In the genomic region with DNA sequence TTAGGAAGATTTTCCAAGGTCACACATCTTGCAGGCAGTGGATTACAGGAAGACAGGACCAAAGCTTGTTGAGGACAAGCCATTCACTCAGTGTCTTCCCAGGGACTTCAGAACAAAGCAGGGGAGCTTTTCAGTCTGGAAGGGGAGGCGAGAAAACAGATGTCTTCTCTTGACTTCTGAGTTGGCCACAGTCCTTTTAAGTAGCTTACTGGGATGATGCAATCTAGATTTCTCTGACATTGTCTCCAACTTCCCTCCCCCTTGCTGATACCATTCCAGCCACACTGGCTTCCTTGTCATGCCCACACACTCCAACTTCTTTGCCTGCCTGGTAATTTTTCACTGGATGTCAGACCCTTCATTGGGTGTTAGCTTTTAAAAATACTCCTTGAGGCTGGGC, we compare ENCODE assay signal across 1 cellular context.
TF ChIP-seq lines count a peak whose summit lies in the region.

No MANE protein-coding gene starts in this region.

TF ChIP-seq in K562, 482 proteins besides CTCF, POLR2A, EP300 and RAD21 (continued from another document and continues in another):
- TF ChIP-seq, protein P1, sequence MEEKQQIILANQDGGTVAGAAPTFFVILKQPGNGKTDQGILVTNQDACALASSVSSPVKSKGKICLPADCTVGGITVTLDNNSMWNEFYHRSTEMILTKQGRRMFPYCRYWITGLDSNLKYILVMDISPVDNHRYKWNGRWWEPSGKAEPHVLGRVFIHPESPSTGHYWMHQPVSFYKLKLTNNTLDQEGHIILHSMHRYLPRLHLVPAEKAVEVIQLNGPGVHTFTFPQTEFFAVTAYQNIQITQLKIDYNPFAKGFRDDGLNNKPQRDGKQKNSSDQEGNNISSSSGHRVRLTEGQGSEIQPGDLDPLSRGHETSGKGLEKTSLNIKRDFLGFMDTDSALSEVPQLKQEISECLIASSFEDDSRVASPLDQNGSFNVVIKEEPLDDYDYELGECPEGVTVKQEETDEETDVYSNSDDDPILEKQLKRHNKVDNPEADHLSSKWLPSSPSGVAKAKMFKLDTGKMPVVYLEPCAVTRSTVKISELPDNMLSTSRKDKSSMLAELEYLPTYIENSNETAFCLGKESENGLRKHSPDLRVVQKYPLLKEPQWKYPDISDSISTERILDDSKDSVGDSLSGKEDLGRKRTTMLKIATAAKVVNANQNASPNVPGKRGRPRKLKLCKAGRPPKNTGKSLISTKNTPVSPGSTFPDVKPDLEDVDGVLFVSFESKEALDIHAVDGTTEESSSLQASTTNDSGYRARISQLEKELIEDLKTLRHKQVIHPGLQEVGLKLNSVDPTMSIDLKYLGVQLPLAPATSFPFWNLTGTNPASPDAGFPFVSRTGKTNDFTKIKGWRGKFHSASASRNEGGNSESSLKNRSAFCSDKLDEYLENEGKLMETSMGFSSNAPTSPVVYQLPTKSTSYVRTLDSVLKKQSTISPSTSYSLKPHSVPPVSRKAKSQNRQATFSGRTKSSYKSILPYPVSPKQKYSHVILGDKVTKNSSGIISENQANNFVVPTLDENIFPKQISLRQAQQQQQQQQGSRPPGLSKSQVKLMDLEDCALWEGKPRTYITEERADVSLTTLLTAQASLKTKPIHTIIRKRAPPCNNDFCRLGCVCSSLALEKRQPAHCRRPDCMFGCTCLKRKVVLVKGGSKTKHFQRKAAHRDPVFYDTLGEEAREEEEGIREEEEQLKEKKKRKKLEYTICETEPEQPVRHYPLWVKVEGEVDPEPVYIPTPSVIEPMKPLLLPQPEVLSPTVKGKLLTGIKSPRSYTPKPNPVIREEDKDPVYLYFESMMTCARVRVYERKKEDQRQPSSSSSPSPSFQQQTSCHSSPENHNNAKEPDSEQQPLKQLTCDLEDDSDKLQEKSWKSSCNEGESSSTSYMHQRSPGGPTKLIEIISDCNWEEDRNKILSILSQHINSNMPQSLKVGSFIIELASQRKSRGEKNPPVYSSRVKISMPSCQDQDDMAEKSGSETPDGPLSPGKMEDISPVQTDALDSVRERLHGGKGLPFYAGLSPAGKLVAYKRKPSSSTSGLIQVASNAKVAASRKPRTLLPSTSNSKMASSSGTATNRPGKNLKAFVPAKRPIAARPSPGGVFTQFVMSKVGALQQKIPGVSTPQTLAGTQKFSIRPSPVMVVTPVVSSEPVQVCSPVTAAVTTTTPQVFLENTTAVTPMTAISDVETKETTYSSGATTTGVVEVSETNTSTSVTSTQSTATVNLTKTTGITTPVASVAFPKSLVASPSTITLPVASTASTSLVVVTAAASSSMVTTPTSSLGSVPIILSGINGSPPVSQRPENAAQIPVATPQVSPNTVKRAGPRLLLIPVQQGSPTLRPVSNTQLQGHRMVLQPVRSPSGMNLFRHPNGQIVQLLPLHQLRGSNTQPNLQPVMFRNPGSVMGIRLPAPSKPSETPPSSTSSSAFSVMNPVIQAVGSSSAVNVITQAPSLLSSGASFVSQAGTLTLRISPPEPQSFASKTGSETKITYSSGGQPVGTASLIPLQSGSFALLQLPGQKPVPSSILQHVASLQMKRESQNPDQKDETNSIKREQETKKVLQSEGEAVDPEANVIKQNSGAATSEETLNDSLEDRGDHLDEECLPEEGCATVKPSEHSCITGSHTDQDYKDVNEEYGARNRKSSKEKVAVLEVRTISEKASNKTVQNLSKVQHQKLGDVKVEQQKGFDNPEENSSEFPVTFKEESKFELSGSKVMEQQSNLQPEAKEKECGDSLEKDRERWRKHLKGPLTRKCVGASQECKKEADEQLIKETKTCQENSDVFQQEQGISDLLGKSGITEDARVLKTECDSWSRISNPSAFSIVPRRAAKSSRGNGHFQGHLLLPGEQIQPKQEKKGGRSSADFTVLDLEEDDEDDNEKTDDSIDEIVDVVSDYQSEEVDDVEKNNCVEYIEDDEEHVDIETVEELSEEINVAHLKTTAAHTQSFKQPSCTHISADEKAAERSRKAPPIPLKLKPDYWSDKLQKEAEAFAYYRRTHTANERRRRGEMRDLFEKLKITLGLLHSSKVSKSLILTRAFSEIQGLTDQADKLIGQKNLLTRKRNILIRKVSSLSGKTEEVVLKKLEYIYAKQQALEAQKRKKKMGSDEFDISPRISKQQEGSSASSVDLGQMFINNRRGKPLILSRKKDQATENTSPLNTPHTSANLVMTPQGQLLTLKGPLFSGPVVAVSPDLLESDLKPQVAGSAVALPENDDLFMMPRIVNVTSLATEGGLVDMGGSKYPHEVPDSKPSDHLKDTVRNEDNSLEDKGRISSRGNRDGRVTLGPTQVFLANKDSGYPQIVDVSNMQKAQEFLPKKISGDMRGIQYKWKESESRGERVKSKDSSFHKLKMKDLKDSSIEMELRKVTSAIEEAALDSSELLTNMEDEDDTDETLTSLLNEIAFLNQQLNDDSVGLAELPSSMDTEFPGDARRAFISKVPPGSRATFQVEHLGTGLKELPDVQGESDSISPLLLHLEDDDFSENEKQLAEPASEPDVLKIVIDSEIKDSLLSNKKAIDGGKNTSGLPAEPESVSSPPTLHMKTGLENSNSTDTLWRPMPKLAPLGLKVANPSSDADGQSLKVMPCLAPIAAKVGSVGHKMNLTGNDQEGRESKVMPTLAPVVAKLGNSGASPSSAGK (IDR thresholded peaks at IDR 0.05), result peak; percentile 42; the same call in 1 of the 2 replicates
- no peak for TF ChIP-seq ESRRB (CRISPR knock-in tag; IDR thresholded peaks at IDR 0.05; ENCODE audit: borderline replicate concordance)
- peak; percentile 10; the same call in 1 of the 2 replicates for TF ChIP-seq TEAD4 (IDR thresholded peaks at IDR 0.05; ENCODE audit: low read length)
- TF ChIP-seq TEAD4 (CRISPR knock-in tag; IDR thresholded peaks at IDR 0.05; ENCODE audit: borderline replicate concordance), result no peak
- no peak for TF ChIP-seq BACH1 (tag; IDR thresholded peaks at IDR 0.05)
- no peak for TF ChIP-seq MYNN (IDR thresholded peaks at IDR 0.05)
- no peak for TF ChIP-seq MYNN (CRISPR knock-in tag; IDR thresholded peaks at IDR 0.05)
- no peak for TF ChIP-seq RBM17 (IDR thresholded peaks at IDR 0.05; ENCODE audit: borderline replicate concordance, low read depth, low read length)
- no peak for TF ChIP-seq EZH2 (IDR thresholded peaks at IDR 0.05; ENCODE audit: borderline replicate concordance, low read depth, low read length)
- no peak for TF ChIP-seq DNMT1 (IDR thresholded peaks at IDR 0.05)
- no peak for TF ChIP-seq TAL1 (IDR thresholded peaks at IDR 0.05)
- no peak for TF ChIP-seq ZZZ3 (IDR thresholded peaks at IDR 0.05)
- TF ChIP-seq ERF (CRISPR knock-in tag; IDR thresholded peaks at IDR 0.05), result no peak
- TF ChIP-seq TOE1 (IDR thresholded peaks at IDR 0.05; ENCODE audit: borderline replicate concordance), result no peak
- no peak for TF ChIP-seq TOE1 (CRISPR knock-in tag; IDR thresholded peaks at IDR 0.05; ENCODE audit: borderline replicate concordance, low read depth)
- no peak for TF ChIP-seq TCFL5 (CRISPR knock-in tag; conservative IDR thresholded peaks at IDR 0.05)
- no peak for TF ChIP-seq POLR2AphosphoS5 (IDR thresholded peaks at IDR 0.05; ENCODE audit: control insufficient read depth, insufficient read depth, low read depth, low read length)
- no peak for TF ChIP-seq SMARCC2 (IDR thresholded peaks at IDR 0.05; ENCODE audit: low read depth)
- no peak for TF ChIP-seq ZNF184 (CRISPR knock-in tag; IDR thresholded peaks at IDR 0.05)
- TF ChIP-seq SMAD1 (IDR thresholded peaks at IDR 0.05; ENCODE audit: low read depth, low read length, partially characterized antibody), result no peak
- TF ChIP-seq SREBF1 (IDR thresholded peaks at IDR 0.05; ENCODE audit: borderline replicate concordance, low read depth, low read length), result no peak
- no peak for TF ChIP-seq HMG20A (CRISPR knock-in tag; conservative IDR thresholded peaks at IDR 0.05)
- TF ChIP-seq RBFOX2 (IDR thresholded peaks at IDR 0.05; ENCODE audit: low read depth, low read length), result no peak
- no peak for TF ChIP-seq FOXK2 (conservative IDR thresholded peaks at IDR 0.05 in 1 of 2, IDR thresholded peaks at IDR 0.05 in 1 of 2; ENCODE audit: low read depth in 2 of 2)
- no peak for TF ChIP-seq HSF4 (CRISPR knock-in tag; IDR thresholded peaks at IDR 0.05; ENCODE audit: borderline replicate concordance)
- TF ChIP-seq ZNF354B (CRISPR knock-in tag; IDR thresholded peaks at IDR 0.05), result no peak
- no peak for TF ChIP-seq STAT5B (CRISPR knock-in tag; IDR thresholded peaks at IDR 0.05)
- TF ChIP-seq, protein P2, sequence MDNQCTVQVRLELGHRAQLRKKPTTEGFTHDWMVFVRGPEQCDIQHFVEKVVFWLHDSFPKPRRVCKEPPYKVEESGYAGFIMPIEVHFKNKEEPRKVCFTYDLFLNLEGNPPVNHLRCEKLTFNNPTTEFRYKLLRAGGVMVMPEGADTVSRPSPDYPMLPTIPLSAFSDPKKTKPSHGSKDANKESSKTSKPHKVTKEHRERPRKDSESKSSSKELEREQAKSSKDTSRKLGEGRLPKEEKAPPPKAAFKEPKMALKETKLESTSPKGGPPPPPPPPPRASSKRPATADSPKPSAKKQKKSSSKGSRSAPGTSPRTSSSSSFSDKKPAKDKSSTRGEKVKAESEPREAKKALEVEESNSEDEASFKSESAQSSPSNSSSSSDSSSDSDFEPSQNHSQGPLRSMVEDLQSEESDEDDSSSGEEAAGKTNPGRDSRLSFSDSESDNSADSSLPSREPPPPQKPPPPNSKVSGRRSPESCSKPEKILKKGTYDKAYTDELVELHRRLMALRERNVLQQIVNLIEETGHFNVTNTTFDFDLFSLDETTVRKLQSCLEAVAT (IDR thresholded peaks at IDR 0.05), result no peak
- no peak for TF ChIP-seq ZNF134 (CRISPR knock-in tag; conservative IDR thresholded peaks at IDR 0.05)
- TF ChIP-seq DPF2 (IDR thresholded peaks at IDR 0.05), result 0 out of 2 replicates have a peak, but pooled peaks have one; percentile 25
- no peak for TF ChIP-seq HNRNPK (IDR thresholded peaks at IDR 0.05; ENCODE audit: low read depth, low read length, poor library complexity, severe bottlenecking)
- TF ChIP-seq HNRNPH1 (optimal IDR thresholded peaks at IDR 0.05; ENCODE audit: low read depth, low read length), result no peak
- TF ChIP-seq, protein P3, sequence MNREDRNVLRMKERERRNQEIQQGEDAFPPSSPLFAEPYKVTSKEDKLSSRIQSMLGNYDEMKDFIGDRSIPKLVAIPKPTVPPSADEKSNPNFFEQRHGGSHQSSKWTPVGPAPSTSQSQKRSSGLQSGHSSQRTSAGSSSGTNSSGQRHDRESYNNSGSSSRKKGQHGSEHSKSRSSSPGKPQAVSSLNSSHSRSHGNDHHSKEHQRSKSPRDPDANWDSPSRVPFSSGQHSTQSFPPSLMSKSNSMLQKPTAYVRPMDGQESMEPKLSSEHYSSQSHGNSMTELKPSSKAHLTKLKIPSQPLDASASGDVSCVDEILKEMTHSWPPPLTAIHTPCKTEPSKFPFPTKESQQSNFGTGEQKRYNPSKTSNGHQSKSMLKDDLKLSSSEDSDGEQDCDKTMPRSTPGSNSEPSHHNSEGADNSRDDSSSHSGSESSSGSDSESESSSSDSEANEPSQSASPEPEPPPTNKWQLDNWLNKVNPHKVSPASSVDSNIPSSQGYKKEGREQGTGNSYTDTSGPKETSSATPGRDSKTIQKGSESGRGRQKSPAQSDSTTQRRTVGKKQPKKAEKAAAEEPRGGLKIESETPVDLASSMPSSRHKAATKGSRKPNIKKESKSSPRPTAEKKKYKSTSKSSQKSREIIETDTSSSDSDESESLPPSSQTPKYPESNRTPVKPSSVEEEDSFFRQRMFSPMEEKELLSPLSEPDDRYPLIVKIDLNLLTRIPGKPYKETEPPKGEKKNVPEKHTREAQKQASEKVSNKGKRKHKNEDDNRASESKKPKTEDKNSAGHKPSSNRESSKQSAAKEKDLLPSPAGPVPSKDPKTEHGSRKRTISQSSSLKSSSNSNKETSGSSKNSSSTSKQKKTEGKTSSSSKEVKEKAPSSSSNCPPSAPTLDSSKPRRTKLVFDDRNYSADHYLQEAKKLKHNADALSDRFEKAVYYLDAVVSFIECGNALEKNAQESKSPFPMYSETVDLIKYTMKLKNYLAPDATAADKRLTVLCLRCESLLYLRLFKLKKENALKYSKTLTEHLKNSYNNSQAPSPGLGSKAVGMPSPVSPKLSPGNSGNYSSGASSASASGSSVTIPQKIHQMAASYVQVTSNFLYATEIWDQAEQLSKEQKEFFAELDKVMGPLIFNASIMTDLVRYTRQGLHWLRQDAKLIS (CRISPR knock-in tag; IDR thresholded peaks at IDR 0.05), result no peak
- no peak for TF ChIP-seq ZNF3 (CRISPR knock-in tag; IDR thresholded peaks at IDR 0.05)
- TF ChIP-seq POLR3A (IDR thresholded peaks at IDR 0.05; ENCODE audit: borderline replicate concordance, extremely low read depth, insufficient read depth, insufficient read length), result no peak
- peak; percentile 83 for TF ChIP-seq ZNF766 (CRISPR knock-in tag; conservative IDR thresholded peaks at IDR 0.05)
- TF ChIP-seq SOX6 (IDR thresholded peaks at IDR 0.05), result peak; percentile 52; the same call in 1 of the 2 replicates
- TF ChIP-seq MYBL2 (IDR thresholded peaks at IDR 0.05; ENCODE audit: low read depth), result no peak
- TF ChIP-seq MYBL2 (CRISPR knock-in tag; IDR thresholded peaks at IDR 0.05; ENCODE audit: borderline replicate concordance), result no peak
- TF ChIP-seq ASH1L (IDR thresholded peaks at IDR 0.05; ENCODE audit: borderline replicate concordance, low read depth, partially characterized antibody), result no peak
- TF ChIP-seq MAFK (IDR thresholded peaks at IDR 0.05; ENCODE audit: low read length), result no peak
- no peak for TF ChIP-seq SETDB1 (IDR thresholded peaks at IDR 0.05; ENCODE audit: low read length)
- peak; percentile 76; the same call in 1 of the 2 replicates for TF ChIP-seq ZNF583 (CRISPR knock-in tag; IDR thresholded peaks at IDR 0.05)
- TF ChIP-seq ZBTB11 (CRISPR knock-in tag; IDR thresholded peaks at IDR 0.05), result no peak
- no peak for TF ChIP-seq ELF4 (CRISPR knock-in tag; IDR thresholded peaks at IDR 0.05)
- TF ChIP-seq POLR2B (IDR thresholded peaks at IDR 0.05; ENCODE audit: low read depth, partially characterized antibody), result no peak
- no peak for TF ChIP-seq BMI1 (IDR thresholded peaks at IDR 0.05; ENCODE audit: low read length)
- TF ChIP-seq HDAC1 (IDR thresholded peaks at IDR 0.05), result no peak; a peak in 1 of 4 replicates
- TF ChIP-seq NFE2L1 (tag; IDR thresholded peaks at IDR 0.05; ENCODE audit: borderline replicate concordance, low read depth), result no peak
- 0 out of 2 replicates have a peak, but pooled peaks have one; percentile 39 for TF ChIP-seq ZNF175 (CRISPR knock-in tag; IDR thresholded peaks at IDR 0.05; ENCODE audit: low read depth)
